In the genomic region with DNA sequence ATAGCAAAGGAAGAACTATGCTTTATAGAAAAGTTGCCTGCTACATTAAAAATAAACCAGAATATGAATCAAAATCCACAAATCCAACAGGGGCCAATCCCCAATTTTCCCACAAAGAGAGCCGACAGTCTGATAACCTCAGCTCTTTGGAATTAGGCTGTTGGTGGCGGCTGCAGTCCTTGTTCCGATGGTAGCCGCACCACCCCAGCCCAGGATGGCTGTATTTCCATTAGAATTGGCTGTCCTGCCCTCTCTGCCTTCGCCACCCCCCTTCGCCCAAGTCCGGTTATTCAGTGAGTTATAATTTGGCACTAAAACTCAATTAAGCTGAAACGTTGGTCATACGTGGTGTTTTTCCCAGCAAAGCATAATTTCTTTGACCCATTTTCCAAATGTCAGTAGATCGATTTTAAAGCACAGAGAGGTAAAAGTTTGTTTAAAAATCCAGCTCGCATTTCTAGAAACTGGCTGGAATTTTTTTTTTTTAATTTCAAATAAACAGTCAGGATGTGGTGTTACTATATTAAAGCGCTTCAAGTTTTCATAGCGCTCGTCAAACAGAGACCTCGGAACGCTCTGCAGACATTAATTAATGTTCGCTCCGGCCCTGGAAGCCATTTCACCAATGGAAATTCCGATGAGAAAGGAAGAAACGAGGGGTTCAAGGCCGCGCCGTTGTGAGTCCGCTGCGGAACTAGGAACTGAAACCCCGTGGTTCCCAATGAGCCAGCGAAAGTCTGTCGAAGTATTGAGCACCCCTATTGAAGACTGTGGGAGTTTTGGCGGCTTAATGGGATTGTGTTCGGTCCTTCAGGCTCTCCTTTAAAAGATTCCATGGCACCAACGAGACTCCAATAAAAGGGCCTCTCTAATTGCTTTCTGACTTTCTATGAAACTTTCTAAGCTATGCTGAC, we compare ENCODE assay signal across 20 cellular contexts.
DNase-seq lines count a peak whose midpoint lies in the region; ATAC-seq, FAIRE-seq and TF ChIP-seq lines count a peak whose summit lies in the region.
"Had no signal": no experiment of that assay in that cellular context is flagged by ENCODE, and none has a peak within 500 bp of the region (broad histone marks: within the 10 kb centered on the region; RNA-seq: fewer than 3 reads in every experiment).

No MANE protein-coding gene starts in this region.

- H3K36me3 Mint-ChIP-seq in astrocyte (ENCODE audit: low read depth, unreplicated experiment), result no peaks in the 10 kb centered on the region

- 34% methylated on average over 31 of the region's 31 CpGs for WGBS in smooth muscle cell (ENCODE audit: low lambda C conversion rate)

- ATAC-seq in GM21360 (IDR thresholded peaks at IDR 0.05; ENCODE audit: unreplicated experiment), result no peak
- ATAC-seq: psoas muscle, Right ventricle myocardium inferior had no signal

- peaks cover 7% of the 10 kb centered on the region for H3K9me3 Mint-ChIP-seq in astrocyte (ENCODE audit: unreplicated experiment)
- H3K9me3 Mint-ChIP-seq: activated CD4-positive, alpha-beta memory T cell treated with anti-CD3 and anti-CD28 coated beads, Interleukin-2, amount 10 ng/mL, durations not matched to agents 7 days and 5 days had no signal

- peaks cover 68% of the 10 kb centered on the region for H3K27me3 Mint-ChIP-seq in astrocyte (ENCODE audit: low read depth, unreplicated experiment)

- H3K4me1 ChIP-seq in astrocyte (ENCODE audit: insufficient read depth, low read length) (no peaks in the 10 kb centered on the region), smooth muscle cell (ENCODE audit: low read depth) (peaks cover 32% of the 10 kb centered on the region)
- H3K4me1 ChIP-seq: BE2C, psoas muscle had no signal

- H3K9me3 ChIP-seq in astrocyte (ENCODE audit: insufficient read depth, low read depth, low read length), result no peaks in the 10 kb centered on the region
- no peaks in the 10 kb centered on the region for H3K9me3 ChIP-seq in smooth muscle cell (replicated peaks; ENCODE audit: low read depth)
- H3K9me3 ChIP-seq: BE2C, breast epithelium, psoas muscle had no signal

- peaks cover 5% of the 10 kb centered on the region for H3F3A ChIP-seq in smooth muscle cell (ENCODE audit: low read depth)

- H3K27ac ChIP-seq in astrocyte (ENCODE audit: low read depth, low read length) (no peak overlapping the region), smooth muscle cell (ENCODE audit: low read depth) (no peak overlapping the region)
- H3K27ac ChIP-seq: breast epithelium, psoas muscle had no signal

- H3K27me3 ChIP-seq in astrocyte (ENCODE audit: insufficient read depth, low read length) (peaks cover 56% of the 10 kb centered on the region), smooth muscle cell (ENCODE audit: low read depth) (peaks cover 49% of the 10 kb centered on the region)

- H3K4me1 Mint-ChIP-seq in astrocyte (ENCODE audit: low read depth, unreplicated experiment), result peaks cover 1% of the 10 kb centered on the region
- H3K4me1 Mint-ChIP-seq: activated CD4-positive, alpha-beta memory T cell treated with anti-CD3 and anti-CD28 coated beads, Interleukin-2, amount 10 ng/mL, durations not matched to agents 7 days and 5 days had no signal

- no peak for FAIRE-seq in astrocyte (lab: Jason Lieb, UNC)
- FAIRE-seq: frontal cortex, HTR-8/SVneo had no signal

- H4K20me1 ChIP-seq in astrocyte (ENCODE audit: insufficient read depth, low read length) (no peaks in the 10 kb centered on the region), smooth muscle cell (ENCODE audit: low read depth) (no peaks in the 10 kb centered on the region)

- peak overlapping the region; percentile 53 for H3K27ac Mint-ChIP-seq in astrocyte (ENCODE audit: unreplicated experiment)
- H3K27ac Mint-ChIP-seq: activated CD4-positive, alpha-beta memory T cell treated with anti-CD3 and anti-CD28 coated beads, Interleukin-2, amount 10 ng/mL, durations not matched to agents 7 days and 5 days; activated naive CD8-positive, alpha-beta T cell treated with anti-CD3 and anti-CD28 coated beads for 36 hours had no signal

- DNase-seq in NCI-H82 (lab: John Stamatoyannopoulos, UW) (peak; percentile 5), NCI-H82 treated with DMSO at 0.1 percent for 48 hours (lab: John Stamatoyannopoulos, UW; ENCODE audit: unreplicated experiment) (no peak), astrocyte (ENCODE audit: low read depth) (no peak), mesenteric fat pad (ENCODE audit: low spot score) (peak; percentile 33), smooth muscle cell (lab: John Stamatoyannopoulos, UW; ENCODE audit: unreplicated experiment) (no peak), DMS79 (lab: John Stamatoyannopoulos, UW) (no peak), NCI-H526 treated with DMSO at 0.1 percent for 48 hours (lab: John Stamatoyannopoulos, UW) (no peak)
- DNase-seq: activated CD4-positive, alpha-beta memory T cell treated with anti-CD3 and anti-CD28 coated beads, Interleukin-2, amount 10 ng/mL, durations not matched to agents 7 days and 5 days; activated naive CD8-positive, alpha-beta T cell treated with anti-CD3 and anti-CD28 coated beads for 36 hours; activated T-cell treated with anti-CD3 and anti-CD28 coated beads, Interleukin-2, amount 50 U/mL, for 48 hours; BE2C; dermis blood vessel endothelial cell; NCI-H187; NCI-H226; psoas muscle had no signal

- no peaks in the 10 kb centered on the region for H3K36me3 ChIP-seq in astrocyte (ENCODE audit: insufficient read depth, low read length)
- no peaks in the 10 kb centered on the region for H3K36me3 ChIP-seq in smooth muscle cell (ENCODE audit: low read depth)
- H3K36me3 ChIP-seq: BE2C, breast epithelium had no signal

- TF ChIP-seq CTCF in astrocyte (IDR thresholded peaks at IDR 0.05; ENCODE audit: insufficient read depth, low read depth, low read length) (no peak), smooth muscle cell (IDR thresholded peaks at IDR 0.05; ENCODE audit: borderline replicate concordance, insufficient read depth, poor library complexity, severe bottlenecking) (no peak)

- H3K9ac ChIP-seq in astrocyte (ENCODE audit: low read length) (no peak overlapping the region), smooth muscle cell (ENCODE audit: low read depth) (no peak overlapping the region)

- H3K4me2 ChIP-seq in astrocyte (ENCODE audit: low read length), result peak overlapping the region; percentile 19
- peak overlapping the region; percentile 52 for H3K4me2 ChIP-seq in smooth muscle cell

- H3K4me3 Mint-ChIP-seq in astrocyte (ENCODE audit: unreplicated experiment), result no peak overlapping the region
- H3K4me3 Mint-ChIP-seq: activated CD4-positive, alpha-beta memory T cell treated with anti-CD3 and anti-CD28 coated beads, Interleukin-2, amount 10 ng/mL, durations not matched to agents 7 days and 5 days; activated naive CD8-positive, alpha-beta T cell treated with anti-CD3 and anti-CD28 coated beads for 36 hours had no signal

- no peak overlapping the region for H3K4me3 ChIP-seq in astrocyte (ENCODE audit: insufficient read depth, low read depth, low read length)
- peak overlapping the region; percentile 2 for H3K4me3 ChIP-seq in smooth muscle cell
- H3K4me3 ChIP-seq: breast epithelium, psoas muscle had no signal

- H2AFZ ChIP-seq in astrocyte (ENCODE audit: low read depth, low read length) (no peak overlapping the region), smooth muscle cell (ENCODE audit: low read depth) (no peak overlapping the region)

- H3K79me2 ChIP-seq in astrocyte (ENCODE audit: insufficient read depth, low read length), result no peaks in the 10 kb centered on the region
- H3K79me2 ChIP-seq in smooth muscle cell (ENCODE audit: low read depth), result no peaks in the 10 kb centered on the region

Comparison
In these comparisons a context has a peak if more than half of its experiments do, and no peak if none do; other contexts are left out.
1. DNase-seq: peak in NCI-H82 (single experiment) and mesenteric fat pad (single experiment); none in NCI-H82 treated with DMSO at 0.1 percent for 48 hours (single experiment), astrocyte (single experiment), smooth muscle cell (single experiment), DMS79 (single experiment) and NCI-H526 treated with DMSO at 0.1 percent for 48 hours (single experiment).